In genomic region chr3:8777201-8777977, GRCh38 we compare ENCODE assay signal across 29 cellular contexts. TPM values are rescaled to one million over a fixed set of nuclear protein-coding genes. Genes with fewer than 3 reads are reported as not detected.
A peak's percentile ranks its signal among the peaks of the same experiment; 100 is the strongest.
DNase-seq lines count a peak whose midpoint lies in the region; ATAC-seq, FAIRE-seq and TF ChIP-seq lines count a peak whose summit lies in the region.
"Had no signal": no experiment of that assay in that cellular context is flagged by ENCODE, and none has a peak within 500 bp of the region (broad histone marks: within the 10 kb centered on the region; RNA-seq: fewer than 3 reads in every experiment).

No MANE protein-coding gene starts in this region.

- no peaks in the 10 kb centered on the region for H3K36me3 Mint-ChIP-seq in astrocyte (ENCODE audit: low read depth, unreplicated experiment)
- no peaks in the 10 kb centered on the region for H3K36me3 Mint-ChIP-seq in activated T-cell treated with anti-CD3 and anti-CD28 coated beads, Interleukin-2, amount 50 U/mL, for 72 hours (ENCODE audit: insufficient read depth in 2 of 2)
- H3K36me3 Mint-ChIP-seq: activated naive CD8-positive, alpha-beta T cell treated with anti-CD3 and anti-CD28 coated beads, Interleukin-2, amount 10 ng/mL, durations not matched to agents 7 days and 5 days; IgD-negative memory B cell had no signal

- no peaks in the 10 kb centered on the region for H3K9me3 ChIP-seq in astrocyte (ENCODE audit: insufficient read depth, low read depth, low read length)
- H3K9me3 ChIP-seq: esophagus squamous epithelium, gastrocnemius medialis had no signal

- peak overlapping the region; percentile 90 for H3K27ac ChIP-seq in astrocyte (ENCODE audit: low read depth, low read length)
- H3K27ac ChIP-seq: C4-2B, esophagus squamous epithelium, gastrocnemius medialis, RWPE1, skin epidermis had no signal

- no peaks in the 10 kb centered on the region for H3K27me3 ChIP-seq in astrocyte (ENCODE audit: insufficient read depth, low read length)

- peaks cover 21% of the 10 kb centered on the region for H3K4me1 ChIP-seq in astrocyte (ENCODE audit: insufficient read depth, low read length)
- H3K4me1 ChIP-seq: esophagus squamous epithelium, gastrocnemius medialis had no signal

- ATAC-seq in GM18909 (IDR thresholded peaks at IDR 0.05; ENCODE audit: poor library complexity, unreplicated experiment), result peak; percentile 57
- ATAC-seq in HG02885 (IDR thresholded peaks at IDR 0.05; ENCODE audit: poor library complexity, unreplicated experiment), result peak; percentile 76
- ATAC-seq in HG02938 (IDR thresholded peaks at IDR 0.05; ENCODE audit: unreplicated experiment), result no peak
- ATAC-seq in activated T-cell treated with anti-CD3 and anti-CD28 coated beads, Interleukin-2, amount 50 U/mL, for 72 hours (replicated peaks in 1 of 2), result no peak
- ATAC-seq: gastrocnemius medialis had no signal

- peak overlapping the region; percentile 73 for H3K9ac ChIP-seq in astrocyte (ENCODE audit: low read length)

- peaks cover 8% of the 10 kb centered on the region for H3K4me1 Mint-ChIP-seq in astrocyte (ENCODE audit: low read depth, unreplicated experiment)
- no peaks in the 10 kb centered on the region for H3K4me1 Mint-ChIP-seq in activated T-cell treated with anti-CD3 and anti-CD28 coated beads, Interleukin-2, amount 50 U/mL, for 72 hours (ENCODE audit: low read depth)
- H3K4me1 Mint-ChIP-seq: activated B cell treated with CpG ODN at 0.5 μM for 24 hours; activated naive CD8-positive, alpha-beta T cell treated with anti-CD3 and anti-CD28 coated beads, Interleukin-2, amount 10 ng/mL, durations not matched to agents 7 days and 5 days had no signal

- H2AFZ ChIP-seq in astrocyte (ENCODE audit: low read depth, low read length), result no peak overlapping the region

- H4K20me1 ChIP-seq in astrocyte (ENCODE audit: insufficient read depth, low read length), result no peaks in the 10 kb centered on the region

- no peak overlapping the region for H3K4me3 ChIP-seq in astrocyte (ENCODE audit: insufficient read depth, low read depth, low read length)
- H3K4me3 ChIP-seq: esophagus squamous epithelium, gastrocnemius medialis, lung, skin epidermis had no signal

- no peak overlapping the region for H3K4me3 Mint-ChIP-seq in astrocyte (ENCODE audit: unreplicated experiment)
- H3K4me3 Mint-ChIP-seq in activated T-cell treated with anti-CD3 and anti-CD28 coated beads, Interleukin-2, amount 50 U/mL, for 72 hours, result no peak overlapping the region
- H3K4me3 Mint-ChIP-seq: activated B cell treated with CpG ODN at 0.5 μM for 24 hours; activated naive CD8-positive, alpha-beta T cell treated with anti-CD3 and anti-CD28 coated beads, Interleukin-2, amount 10 ng/mL, durations not matched to agents 7 days and 5 days; IgD-negative memory B cell had no signal

- H3K36me3 ChIP-seq in astrocyte (ENCODE audit: insufficient read depth, low read length), result no peaks in the 10 kb centered on the region
- H3K36me3 ChIP-seq: esophagus squamous epithelium, gastrocnemius medialis had no signal

- peak overlapping the region; percentile 42 for H3K4me2 ChIP-seq in astrocyte (ENCODE audit: low read length)

- TF ChIP-seq CTCF in astrocyte (IDR thresholded peaks at IDR 0.05; ENCODE audit: insufficient read depth, low read depth, low read length), result no peak

- no peaks in the 10 kb centered on the region for H3K9me3 Mint-ChIP-seq in astrocyte (ENCODE audit: unreplicated experiment)
- no peaks in the 10 kb centered on the region for H3K9me3 Mint-ChIP-seq in activated T-cell treated with anti-CD3 and anti-CD28 coated beads, Interleukin-2, amount 50 U/mL, for 72 hours
- H3K9me3 Mint-ChIP-seq: activated B cell treated with CpG ODN at 0.5 μM for 24 hours; activated naive CD8-positive, alpha-beta T cell treated with anti-CD3 and anti-CD28 coated beads, Interleukin-2, amount 10 ng/mL, durations not matched to agents 7 days and 5 days; IgD-negative memory B cell had no signal

- no peak overlapping the region for H3K27ac Mint-ChIP-seq in astrocyte (ENCODE audit: unreplicated experiment)
- no peak overlapping the region for H3K27ac Mint-ChIP-seq in activated T-cell treated with anti-CD3 and anti-CD28 coated beads, Interleukin-2, amount 50 U/mL, for 72 hours
- H3K27ac Mint-ChIP-seq: activated B cell treated with CpG ODN at 0.5 μM for 24 hours; activated naive CD8-positive, alpha-beta T cell treated with anti-CD3 and anti-CD28 coated beads, Interleukin-2, amount 10 ng/mL, durations not matched to agents 7 days and 5 days; IgD-negative memory B cell had no signal

- FAIRE-seq in astrocyte (lab: Jason Lieb, UNC), result no peak
- FAIRE-seq: H54, kidney had no signal

- peak; percentile 34 for DNase-seq in EH (ENCODE audit: low read depth)
- peak; percentile 61 for DNase-seq in astrocyte (ENCODE audit: low read depth)
- no peak for DNase-seq in mucosa of gallbladder (ENCODE audit: low spot score)
- no peak for DNase-seq in SIG-M5 (lab: John Stamatoyannopoulos, UW)
- DNase-seq in activated T-cell treated with anti-CD3 and anti-CD28 coated beads, Interleukin-2, amount 50 U/mL, for 72 hours, result no peak
- DNase-seq: activated B cell treated with CpG ODN at 0.5 μM for 24 hours; activated CD4-positive, alpha-beta T cell treated with anti-CD3 and anti-CD28 coated beads, Interleukin-2, amount 50 U/mL, for 4 hours; activated effector memory CD4-positive, alpha-beta T cell treated with Interleukin-2 at 50 U/mL for 16 hours; activated naive CD8-positive, alpha-beta T cell treated with anti-CD3 and anti-CD28 coated beads, Interleukin-2, amount 10 ng/mL, durations not matched to agents 7 days and 5 days; effector memory CD4-positive, alpha-beta T cell; esophagus squamous epithelium; gastrocnemius medialis; kidney; NCI-H1436 treated with DMSO at 0.1 percent for 48 hours; NCI-H524; stimulated activated CD4-positive, alpha-beta T cell treated with anti-CD3 and anti-CD28 coated beads, Interleukin-1b, Interleukin-23, amount 100 ng/mL, for 48 hours; substantia nigra; T1000 had no signal

- H3K27me3 Mint-ChIP-seq in astrocyte (ENCODE audit: low read depth, unreplicated experiment), result peaks cover 4% of the 10 kb centered on the region
- H3K27me3 Mint-ChIP-seq in activated T-cell treated with anti-CD3 and anti-CD28 coated beads, Interleukin-2, amount 50 U/mL, for 72 hours (ENCODE audit: low read depth), result peaks cover 7% of the 10 kb centered on the region

- no peaks in the 10 kb centered on the region for H3K79me2 ChIP-seq in astrocyte (ENCODE audit: insufficient read depth, low read length)

RNA-seq across cellular contexts. Expression of gene OXTR, which starts 8.0 kb away (rescaled TPM):
- 2.2 and 3.0 TPM in 2 replicates for total RNA-seq in astrocyte
- 6.0 TPM for total RNA-seq in mucosa of gallbladder
- total RNA-seq in activated T-cell treated with anti-CD3 and anti-CD28 coated beads, Interleukin-2, amount 50 U/mL, for 72 hours, result 1 to 10 TPM in 1 of 2 donors, under 1 TPM in 1; 0.62 to 1.5 TPM

RNA-seq across cellular contexts. Expression of gene CAV3, which starts 43.8 kb away (rescaled TPM):
- not detected in 2 replicates for total RNA-seq in astrocyte
- not detected for total RNA-seq in mucosa of gallbladder
- not detected for total RNA-seq in activated T-cell treated with anti-CD3 and anti-CD28 coated beads, Interleukin-2, amount 50 U/mL, for 72 hours
- total RNA-seq: activated B cell treated with CpG ODN at 0.5 μM for 24 hours; activated naive CD8-positive, alpha-beta T cell treated with anti-CD3 and anti-CD28 coated beads, Interleukin-2, amount 10 ng/mL, durations not matched to agents 7 days and 5 days; esophagus squamous epithelium; kidney; lung; MCF 10A; ureter had no signal

Comparison
In these comparisons a context has a peak if more than half of its experiments do, and no peak if none do; other contexts are left out.
1. DNase-seq: peak in EH (single experiment) and astrocyte (single experiment); none in mucosa of gallbladder (single experiment), SIG-M5 (single experiment) and activated T-cell treated with anti-CD3 and anti-CD28 coated beads, Interleukin-2, amount 50 U/mL, for 72 hours (0 of 2).
2. ATAC-seq: peak in GM18909 (single experiment) and HG02885 (single experiment); none in HG02938 (single experiment) and activated T-cell treated with anti-CD3 and anti-CD28 coated beads, Interleukin-2, amount 50 U/mL, for 72 hours (0 of 2).